Comparison of ENCODE assay signal across 13 cellular contexts in genomic region chr20:6838181-6838826, GRCh38.
DNase-seq lines count a peak whose midpoint lies in the region; ATAC-seq and TF ChIP-seq lines count a peak whose summit lies in the region.
"Had no signal": no experiment of that assay in that cellular context is flagged by ENCODE, and none has a peak within 500 bp of the region (broad histone marks: within the 10 kb centered on the region; RNA-seq: fewer than 3 reads in every experiment).

No MANE protein-coding gene starts in this region.

- H3K4me3 ChIP-seq in choroid plexus epithelial cell (ENCODE audit: low read depth, low read length): no peak overlapping the region
- H3K4me3 ChIP-seq: suprapubic skin had no signal

- ATAC-seq in GM21619 (IDR thresholded peaks at IDR 0.05; ENCODE audit: unreplicated experiment): peak; percentile 76
- no peak for ATAC-seq in HG03520 (IDR thresholded peaks at IDR 0.05; ENCODE audit: unreplicated experiment)
- no peak for ATAC-seq in GM18498 (IDR thresholded peaks at IDR 0.05; ENCODE audit: unreplicated experiment)

- DNase-seq in COR-L47 (lab: John Stamatoyannopoulos, UW) (peak; percentile 77), NCI-H146 (lab: John Stamatoyannopoulos, UW) (peak; percentile 97), choroid plexus epithelial cell (ENCODE audit: low read depth) (peak; percentile 12), SHP77 treated with DMSO at 0.1 percent for 48 hours (lab: John Stamatoyannopoulos, UW) (no peak), hippocampal formation (lab: John Stamatoyannopoulos, UW) (no peak)
- DNase-seq: activated CD8-positive, alpha-beta memory T cell treated with anti-CD3 and anti-CD28 coated beads, Interleukin-2, amount 50 U/mL, for 48 hours; aorta; H7; midbrain had no signal

- TF ChIP-seq CTCF in choroid plexus epithelial cell (conservative IDR thresholded peaks at IDR 0.05; ENCODE audit: low read depth, low read length): no peak

Comparison
In these comparisons a context has a peak if more than half of its experiments do, and no peak if none do; other contexts are left out.
1. DNase-seq: peak in COR-L47 (single experiment), NCI-H146 (single experiment) and choroid plexus epithelial cell (single experiment); none in SHP77 treated with DMSO at 0.1 percent for 48 hours (single experiment) and hippocampal formation (0 of 2).